8 cellular contexts compared by ENCODE assay signal in genomic region chr4:1218892-1219552, GRCh38. TPM values are rescaled to one million over a fixed set of nuclear protein-coding genes. Genes with fewer than 3 reads are reported as not detected.
DNase-seq lines count a peak whose midpoint lies in the region; ATAC-seq and FAIRE-seq lines count a peak whose summit lies in the region.

No MANE protein-coding gene starts in this region.

- DNase-seq in activated CD8-positive, alpha-beta memory T cell treated with anti-CD3 and anti-CD28 coated beads, Interleukin-2, amount 10 ng/mL, durations not matched to agents 7 days and 5 days, result no peak
- DNase-seq in activated CD8-positive, alpha-beta memory T cell treated with anti-CD3 and anti-CD28 coated beads, Interleukin-2, amount 50 U/mL, for 4 hours, result no peak
- DNase-seq in SK-N-MC (ENCODE audit: low read depth, low spot score) (no peak), HTR-8/SVneo (ENCODE audit: insufficient read length, low spot score) (no peak), putamen (ENCODE audit: low spot score) (no peak), iPS-NIHi11 (ENCODE audit: low spot score) (no peak)

- H3K36me3 Mint-ChIP-seq in activated CD8-positive, alpha-beta memory T cell treated with anti-CD3 and anti-CD28 coated beads, Interleukin-2, amount 10 ng/mL, durations not matched to agents 7 days and 5 days, result peaks cover 48% of the 10 kb centered on the region
- H3K36me3 Mint-ChIP-seq in stimulated activated memory B cell treated with anti-CD40 and anti-IgM and Interleukin-4, amounts not matched to agents 10 μg/mL and 1 μg/mL and 100 μg/mL, for 72 hours, result peaks cover 54% of the 10 kb centered on the region

- H3K9me3 Mint-ChIP-seq in activated CD8-positive, alpha-beta memory T cell treated with anti-CD3 and anti-CD28 coated beads, Interleukin-2, amount 10 ng/mL, durations not matched to agents 7 days and 5 days (ENCODE audit: low read depth), result no peaks in the 10 kb centered on the region
- no peaks in the 10 kb centered on the region for H3K9me3 Mint-ChIP-seq in stimulated activated memory B cell treated with anti-CD40 and anti-IgM and Interleukin-4, amounts not matched to agents 10 μg/mL and 1 μg/mL and 100 μg/mL, for 72 hours

- no peak overlapping the region for H3K4me3 ChIP-seq in SK-N-MC

- no peak for FAIRE-seq in HTR-8/SVneo (lab: Jason Lieb, UNC)

- no peaks in the 10 kb centered on the region for H3K9me3 ChIP-seq in SK-N-MC (ENCODE audit: low read depth, low read length)

- H3K27ac Mint-ChIP-seq in activated CD8-positive, alpha-beta memory T cell treated with anti-CD3 and anti-CD28 coated beads, Interleukin-2, amount 10 ng/mL, durations not matched to agents 7 days and 5 days, result peak overlapping the region; percentile 67
- peak overlapping the region; percentile 98 for H3K27ac Mint-ChIP-seq in stimulated activated memory B cell treated with anti-CD40 and anti-IgM and Interleukin-4, amounts not matched to agents 10 μg/mL and 1 μg/mL and 100 μg/mL, for 72 hours

- H3K27me3 Mint-ChIP-seq in activated CD8-positive, alpha-beta memory T cell treated with anti-CD3 and anti-CD28 coated beads, Interleukin-2, amount 10 ng/mL, durations not matched to agents 7 days and 5 days, result no peaks in the 10 kb centered on the region
- no peaks in the 10 kb centered on the region for H3K27me3 Mint-ChIP-seq in stimulated activated memory B cell treated with anti-CD40 and anti-IgM and Interleukin-4, amounts not matched to agents 10 μg/mL and 1 μg/mL and 100 μg/mL, for 72 hours

- H3K9ac ChIP-seq in SK-N-MC (ENCODE audit: insufficient read length), result no peak overlapping the region

- no peak overlapping the region for H3K4me3 Mint-ChIP-seq in activated CD8-positive, alpha-beta memory T cell treated with anti-CD3 and anti-CD28 coated beads, Interleukin-2, amount 10 ng/mL, durations not matched to agents 7 days and 5 days
- H3K4me3 Mint-ChIP-seq in stimulated activated memory B cell treated with anti-CD40 and anti-IgM and Interleukin-4, amounts not matched to agents 10 μg/mL and 1 μg/mL and 100 μg/mL, for 72 hours, result peak overlapping the region; percentile 79

- CTCF ChIA-PET in activated CD8-positive, alpha-beta memory T cell treated with anti-CD3 and anti-CD28 coated beads, Interleukin-2, amount 10 ng/mL, durations not matched to agents 7 days and 5 days (lab: Charles Lee), result interaction anchor here (1.1 to 2.6 kb wide), 2 partner anchors 49 to 52 kb away, joined by 3 to 16 read pairs; no protein-coding TSS in a partner anchor

- H3K4me1 Mint-ChIP-seq in activated CD8-positive, alpha-beta memory T cell treated with anti-CD3 and anti-CD28 coated beads, Interleukin-2, amount 10 ng/mL, durations not matched to agents 7 days and 5 days, result peaks cover 43% of the 10 kb centered on the region
- H3K4me1 Mint-ChIP-seq in stimulated activated memory B cell treated with anti-CD40 and anti-IgM and Interleukin-4, amounts not matched to agents 10 μg/mL and 1 μg/mL and 100 μg/mL, for 72 hours, result peaks cover 67% of the 10 kb centered on the region

- H3K36me3 ChIP-seq in SK-N-MC (ENCODE audit: insufficient read depth, low read length), result peaks cover 31% of the 10 kb centered on the region; the same call in 1 of the 2 replicates

- ATAC-seq in activated CD8-positive, alpha-beta memory T cell treated with anti-CD3 and anti-CD28 coated beads, Interleukin-2, amount 10 ng/mL, durations not matched to agents 7 days and 5 days, result no peak
- peak; percentile 64 for ATAC-seq in HG02981 (IDR thresholded peaks at IDR 0.05; ENCODE audit: unreplicated experiment)
- ATAC-seq in stimulated activated memory B cell treated with anti-CD40 and anti-IgM and Interleukin-4, amounts not matched to agents 10 μg/mL and 1 μg/mL and 100 μg/mL, for 72 hours, result peak; percentile 80

- 0 out of 2 replicates have a peak overlapping the region, but pooled peaks have one; percentile 46 for H3K27ac ChIP-seq in SK-N-MC

RNA-seq across cellular contexts. Expression of gene CTBP1, which starts 29.9 kb away (rescaled TPM):
- total RNA-seq in activated CD8-positive, alpha-beta memory T cell treated with anti-CD3 and anti-CD28 coated beads, Interleukin-2, amount 10 ng/mL, durations not matched to agents 7 days and 5 days, result 100 to 1,000 TPM; 193 to 250 TPM

RNA-seq across cellular contexts. Expression of gene SPON2, which starts 46.6 kb away (rescaled TPM):
- 10 to 100 TPM; 11.7 to 28.0 TPM for total RNA-seq in activated CD8-positive, alpha-beta memory T cell treated with anti-CD3 and anti-CD28 coated beads, Interleukin-2, amount 10 ng/mL, durations not matched to agents 7 days and 5 days
